In genomic region chr3:169661567-169662214, GRCh38 we compare ENCODE assay signal across 8 cellular contexts. TPM values are rescaled to one million over a fixed set of nuclear protein-coding genes. Genes with fewer than 3 reads are reported as not detected.
DNase-seq lines count a peak whose midpoint lies in the region; ATAC-seq and TF ChIP-seq lines count a peak whose summit lies in the region.

No MANE protein-coding gene starts in this region.

- POLR2A ChIA-PET in activated CD4-positive, alpha-beta memory T cell treated with anti-CD3 and anti-CD28 coated beads for 36 hours (lab: Charles Lee) = no interaction called here

- CTCF ChIA-PET in activated CD4-positive, alpha-beta memory T cell treated with anti-CD3 and anti-CD28 coated beads for 36 hours (lab: Charles Lee) = interaction anchor here (1.2 kb wide), 1 partner anchor 84 kb away, joined by 3 read pairs; no protein-coding TSS in a partner anchor

- H3K27ac ChIP-seq in osteoblast (ENCODE audit: low read depth, low read length) (no peak overlapping the region), substantia nigra (ENCODE audit: low read depth, low read length, poor library complexity, severe bottlenecking) (no peak overlapping the region)

- peaks cover 22 to 32% (median 28%) of the 10 kb centered on the region in 3 donors for H3K4me1 Mint-ChIP-seq in IgD-negative memory B cell
- peaks cover 37% of the 10 kb centered on the region for H3K4me1 Mint-ChIP-seq in activated CD4-positive, alpha-beta memory T cell treated with anti-CD3 and anti-CD28 coated beads for 36 hours (ENCODE audit: low read depth)

- H3K4me3 ChIP-seq in foreskin fibroblast (ENCODE audit: low read depth in 1 of 2, low read length in 2 of 2) (peak overlapping the region; percentile 37 to 61), osteoblast (ENCODE audit: insufficient read depth, low read length) (peak overlapping the region; percentile 72)

- H3K9me3 ChIP-seq in osteoblast (ENCODE audit: low read depth, low read length) = no peaks in the 10 kb centered on the region

- peaks cover 78% of the 10 kb centered on the region for H3K27me3 Mint-ChIP-seq in IgD-negative memory B cell
- H3K27me3 Mint-ChIP-seq in activated CD4-positive, alpha-beta memory T cell treated with anti-CD3 and anti-CD28 coated beads for 36 hours = peaks cover 82% of the 10 kb centered on the region

- H3K27ac Mint-ChIP-seq in IgD-negative memory B cell = peak overlapping the region; percentile 7 to 33 (median 32)
- H3K27ac Mint-ChIP-seq in activated CD4-positive, alpha-beta memory T cell treated with anti-CD3 and anti-CD28 coated beads for 36 hours = no peak overlapping the region

- peaks cover 13% of the 10 kb centered on the region for H3K4me1 ChIP-seq in osteoblast (ENCODE audit: insufficient read depth, low read length)

- peak overlapping the region; percentile 91 for H2AFZ ChIP-seq in osteoblast (ENCODE audit: low read length)

- H3K36me3 ChIP-seq in osteoblast (ENCODE audit: insufficient read depth, low read length) = no peaks in the 10 kb centered on the region

- peaks cover under 1% of the 10 kb centered on the region for H3K36me3 Mint-ChIP-seq in IgD-negative memory B cell
- H3K36me3 Mint-ChIP-seq in activated CD4-positive, alpha-beta memory T cell treated with anti-CD3 and anti-CD28 coated beads for 36 hours = no peaks in the 10 kb centered on the region

- H3K4me3 Mint-ChIP-seq in IgD-negative memory B cell = peak overlapping the region; percentile 80 to 98 (median 90)
- peak overlapping the region; percentile 71 for H3K4me3 Mint-ChIP-seq in activated CD4-positive, alpha-beta memory T cell treated with anti-CD3 and anti-CD28 coated beads for 36 hours

- peak; percentile 15 for ATAC-seq in GM21423 (IDR thresholded peaks at IDR 0.05; ENCODE audit: unreplicated experiment)

- no peaks in the 10 kb centered on the region for H3K79me2 ChIP-seq in osteoblast (ENCODE audit: insufficient read depth, low read length)

- intact Hi-C loops in activated CD4-positive, alpha-beta memory T cell treated with anti-CD3 and anti-CD28 coated beads for 36 hours (cut with micrococcal nuclease) = loop anchor here (1.0 to 10.0 kb wide), 4 partner anchors 8 to 521 kb away; partner anchors contain the start of gene PHC3

- no peaks in the 10 kb centered on the region for H4K20me1 ChIP-seq in osteoblast (ENCODE audit: insufficient read depth, low read length)

- TF ChIP-seq CTCF in foreskin fibroblast (IDR thresholded peaks at IDR 0.05; ENCODE audit: low read depth, low read length) (no peak), osteoblast (IDR thresholded peaks at IDR 0.05; ENCODE audit: extremely low read depth, low read depth, low read length) (no peak)

- peaks cover 0 to 11% (median 1%) of the 10 kb centered on the region in 3 donors for H3K9me3 Mint-ChIP-seq in IgD-negative memory B cell
- no peaks in the 10 kb centered on the region for H3K9me3 Mint-ChIP-seq in activated CD4-positive, alpha-beta memory T cell treated with anti-CD3 and anti-CD28 coated beads for 36 hours

- H3K27me3 ChIP-seq in osteoblast (ENCODE audit: insufficient read depth, low read length) = peaks cover 86% of the 10 kb centered on the region

- peak; percentile 57 for DNase-seq in DMS153 (lab: John Stamatoyannopoulos, UW)
- no peak for DNase-seq in activated CD4-positive, alpha-beta memory T cell treated with anti-CD3 and anti-CD28 coated beads for 36 hours
- peak; percentile 36 to 66 for DNase-seq in foreskin fibroblast
- DNase-seq in osteoblast (ENCODE audit: insufficient read length, low spot score, missing footprints) = peak; percentile 93
- DNase-seq in superior temporal gyrus (ENCODE audit: extremely low spot score) = no peak
- DNase-seq in substantia nigra (lab: John Stamatoyannopoulos, UW) = no peak

- H3K4me2 ChIP-seq in osteoblast (ENCODE audit: insufficient read depth, low read length) = peak overlapping the region; percentile 83

RNA-seq across cellular contexts. Expression of gene MECOM, which starts 1.8 kb away (rescaled TPM):
- not detected for polyA plus RNA-seq in IgD-negative memory B cell
- total RNA-seq in activated CD4-positive, alpha-beta memory T cell treated with anti-CD3 and anti-CD28 coated beads for 36 hours = not detected
- total RNA-seq in osteoblast = 2.2 and 5.6 TPM in 2 replicates

Comparison
In these comparisons a context has a peak if more than half of its experiments do, and no peak if none do; other contexts are left out.
1. DNase-seq: peak in DMS153 (single experiment), foreskin fibroblast (2 of 2) and osteoblast (single experiment); none in activated CD4-positive, alpha-beta memory T cell treated with anti-CD3 and anti-CD28 coated beads for 36 hours (single experiment), superior temporal gyrus (single experiment) and substantia nigra (0 of 49).